19 cellular contexts compared by ENCODE assay signal in the genomic region with DNA sequence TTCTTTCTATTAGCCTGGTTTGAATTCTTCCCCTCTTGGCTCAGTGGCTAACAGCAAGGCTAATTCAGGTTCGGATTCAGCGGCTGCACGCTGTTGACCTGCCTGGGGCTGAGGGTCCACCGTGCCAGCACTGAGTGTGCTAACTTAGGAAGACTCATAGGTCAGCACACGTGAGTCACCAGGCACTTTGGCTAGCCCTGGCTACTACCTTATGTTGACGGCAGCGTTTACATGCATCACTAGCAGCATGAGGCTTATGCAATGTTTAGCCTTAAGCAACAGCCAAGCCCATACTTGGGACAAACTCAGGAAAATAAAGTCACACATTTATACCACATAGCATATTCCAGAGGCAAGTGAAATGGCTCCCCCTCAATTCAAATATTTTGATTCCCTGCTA.
DNase-seq lines count a peak whose midpoint lies in the region; FAIRE-seq and TF ChIP-seq lines count a peak whose summit lies in the region.
"Had no signal": no experiment of that assay in that cellular context is flagged by ENCODE, and none has a peak within 500 bp of the region (broad histone marks: within the 10 kb centered on the region; RNA-seq: fewer than 3 reads in every experiment).

No MANE protein-coding gene starts in this region.

- H3K9me3 Mint-ChIP-seq in brain, result peaks cover 0 to 5% (median 0%) of the 10 kb centered on the region in 5 experiments
- H3K9me3 Mint-ChIP-seq: CD4-positive, alpha-beta memory T cell had no signal

- no peaks in the 10 kb centered on the region for H3K36me3 Mint-ChIP-seq in brain
- H3K36me3 Mint-ChIP-seq: CD4-positive, alpha-beta memory T cell had no signal

- DNase-seq in Daoy (ENCODE audit: low read depth), result peak; percentile 44
- peak; percentile 84 for DNase-seq in NCI-H226
- DNase-seq in iris pigment epithelial cell (ENCODE audit: low read depth), result peak; percentile 71
- DNase-seq in activated naive CD4-positive, alpha-beta T cell treated with anti-CD3 and anti-CD28 coated beads, Interleukin-2, amount 50 U/mL, for 16 hours, result no peak
- DNase-seq in GM19239 (ENCODE audit: insufficient read length, low spot score), result no peak
- DNase-seq in DMS153 treated with DMSO at 0.1 percent for 48 hours (lab: John Stamatoyannopoulos, UW; ENCODE audit: unreplicated experiment), result no peak
- DNase-seq in RPMI8226, result no peak
- DNase-seq: activated CD8-positive, alpha-beta memory T cell treated with anti-CD3 and anti-CD28 coated beads, Interleukin-2, amount 50 U/mL, for 4 hours; activated gamma-delta T cell; CD4-positive, alpha-beta memory T cell; H7; lower lobe of right lung; NCI-H1105; Peyer's patch; right cardiac atrium; stimulated activated naive CD4-positive, alpha-beta T cell had no signal

- no peak overlapping the region for H3K4me3 Mint-ChIP-seq in brain
- H3K4me3 Mint-ChIP-seq: activated CD4-positive, alpha-beta T cell treated with anti-CD3 and anti-CD28 coated beads for 36 hours; CD4-positive, alpha-beta memory T cell had no signal

- peak overlapping the region in 4 of 5 experiments; percentile 28 to 71 (median 63) for H3K27ac Mint-ChIP-seq in brain
- H3K27ac Mint-ChIP-seq: activated CD4-positive, alpha-beta T cell treated with anti-CD3 and anti-CD28 coated beads for 36 hours; CD4-positive, alpha-beta memory T cell had no signal

- H3K27me3 Mint-ChIP-seq in brain, result peaks cover 8% of the 10 kb centered on the region

- TF ChIP-seq CTCF in brain (conservative IDR thresholded peaks at IDR 0.05), result no peak

- peaks cover 27% of the 10 kb centered on the region for H3K4me1 Mint-ChIP-seq in brain
- H3K4me1 Mint-ChIP-seq: activated CD4-positive, alpha-beta T cell treated with anti-CD3 and anti-CD28 coated beads for 36 hours; CD4-positive, alpha-beta memory T cell had no signal

- FAIRE-seq in GM19239 (lab: Jason Lieb, UNC), result no peak
- FAIRE-seq: K562 had no signal

Comparison
In these comparisons a context has a peak if more than half of its experiments do, and no peak if none do; other contexts are left out.
1. DNase-seq: peak in Daoy (single experiment), NCI-H226 (single experiment) and iris pigment epithelial cell (single experiment); none in activated naive CD4-positive, alpha-beta T cell treated with anti-CD3 and anti-CD28 coated beads, Interleukin-2, amount 50 U/mL, for 16 hours (single experiment), GM19239 (single experiment), DMS153 treated with DMSO at 0.1 percent for 48 hours (single experiment) and RPMI8226 (single experiment).